ENCODE assay signal across 13 cellular contexts in genomic region chr16:19382887-19383816, GRCh38. TPM values are rescaled to one million over a fixed set of nuclear protein-coding genes. Genes with fewer than 3 reads are reported as not detected.
DNase-seq lines count a peak whose midpoint lies in the region; ATAC-seq and TF ChIP-seq lines count a peak whose summit lies in the region.
"Had no signal": no experiment of that assay in that cellular context is flagged by ENCODE, and none has a peak within 500 bp of the region (broad histone marks: within the 10 kb centered on the region; RNA-seq: fewer than 3 reads in every experiment).

No MANE protein-coding gene starts in this region.

- TF ChIP-seq EP300 in ovary (IDR thresholded peaks at IDR 0.05) (no peak), gastroesophageal sphincter (IDR thresholded peaks at IDR 0.05) (no peak)

- no peaks in the 10 kb centered on the region for H3K79me2 ChIP-seq in MM.1S (ENCODE audit: low read length)
- no peaks in the 10 kb centered on the region for H3K79me2 ChIP-seq in PC-3 (ENCODE audit: low read length)

- H3K9ac ChIP-seq in MM.1S (ENCODE audit: low read length), result peak overlapping the region; percentile 72
- H3K9ac ChIP-seq in PC-3 (ENCODE audit: low read length), result no peak overlapping the region

- H3K27ac ChIP-seq in MM.1S (ENCODE audit: low read length) (peak overlapping the region; percentile 96), PC-3 (ENCODE audit: low read length) (no peak overlapping the region), ovary (no peak overlapping the region), gastroesophageal sphincter (no peak overlapping the region)
- H3K27ac ChIP-seq: sigmoid colon had no signal

- TF ChIP-seq CTCF in MM.1S (IDR thresholded peaks at IDR 0.05; ENCODE audit: low read length), result no peak
- no peak for TF ChIP-seq CTCF in PC-3 (conservative IDR thresholded peaks at IDR 0.05; ENCODE audit: low read depth, low read length)
- no peak for TF ChIP-seq CTCF in ovary (IDR thresholded peaks at IDR 0.05)
- TF ChIP-seq CTCF in gastroesophageal sphincter (IDR thresholded peaks at IDR 0.05), result no peak

- H3K4me1 ChIP-seq in MM.1S (ENCODE audit: low read length), result peaks cover 70% of the 10 kb centered on the region
- H3K4me1 ChIP-seq in PC-3 (ENCODE audit: insufficient read depth, low read length), result peaks cover 28% of the 10 kb centered on the region
- no peaks in the 10 kb centered on the region for H3K4me1 ChIP-seq in ovary (ENCODE audit: insufficient read depth)
- peaks cover 0 to 11% (median 4%) of the 10 kb centered on the region in 3 donors for H3K4me1 ChIP-seq in gastroesophageal sphincter
- H3K4me1 ChIP-seq: sigmoid colon had no signal

- 46 to 57% (median 49%) methylated on average over 20 of the region's 20 CpGs for WGBS in ovary, 3 donors
- WGBS in gastroesophageal sphincter (ENCODE audit: low coverage in 1 of 2), 2 donors, result 46 to 63% methylated on average over 10 of the region's 20 CpGs

- H2AFZ ChIP-seq in MM.1S (ENCODE audit: low read length) (peak overlapping the region; percentile 69), PC-3 (ENCODE audit: low read length) (no peak overlapping the region)

- H3K27me3 ChIP-seq in MM.1S (replicated peaks; ENCODE audit: insufficient read depth, low read length) (no peaks in the 10 kb centered on the region), PC-3 (ENCODE audit: low read length) (no peaks in the 10 kb centered on the region), ovary (no peaks in the 10 kb centered on the region), gastroesophageal sphincter (peaks cover 20% of the 10 kb centered on the region)
- H3K27me3 ChIP-seq: sigmoid colon had no signal

- H3F3A ChIP-seq in MM.1S (ENCODE audit: insufficient read depth, low read length) (peaks cover 56% of the 10 kb centered on the region), PC-3 (ENCODE audit: low read length, unreplicated experiment) (no peaks in the 10 kb centered on the region)

- H3K9me2 ChIP-seq in MM.1S (replicated peaks; ENCODE audit: insufficient read depth, low read length) (no peaks in the 10 kb centered on the region), PC-3 (replicated peaks; ENCODE audit: low read length) (no peaks in the 10 kb centered on the region)

- DNase-seq in DMS153 treated with DMSO at 0.1 percent for 48 hours (lab: John Stamatoyannopoulos, UW; ENCODE audit: unreplicated experiment) (peak; percentile 44), MM.1S (peak; percentile 69), PC-3 (peak; percentile 47), medulla oblongata (ENCODE audit: extremely low spot score) (peak; percentile 12), cerebellar cortex (ENCODE audit: low spot score) (no peak), ovary (no peak)
- DNase-seq: activated CD4-positive, CD25-positive, alpha-beta regulatory T cell; activated naive CD4-positive, alpha-beta T cell treated with anti-CD3 and anti-CD28 coated beads for 36 hours; DND-41; sigmoid colon had no signal

- TF ChIP-seq POLR2A in ovary (IDR thresholded peaks at IDR 0.05) (no peak), gastroesophageal sphincter (IDR thresholded peaks at IDR 0.05) (no peak)

- ATAC-seq in PC-3 (peak; percentile 20; the same call in 1 of the 2 replicates), gastroesophageal sphincter (no peak)

- intact Hi-C loops in PC-3 (cut with micrococcal nuclease), result no loop called here
- intact Hi-C loops in ovary (cut with DNase I), result no loop called here

- no TSS peak for BruUV-seq in PC-3 (replicated peaks; lab: Mats Ljungman, UMichigan)

- POLR2A ChIA-PET in PC-3 (lab: Charles Lee; ENCODE audit: unreplicated experiment), result no interaction called here

- H3K4me2 ChIP-seq in MM.1S (ENCODE audit: low read depth, low read length) (peak overlapping the region; percentile 86), PC-3 (ENCODE audit: low read length) (no peak overlapping the region)

- H3K4me3 ChIP-seq in MM.1S (ENCODE audit: low read length) (peak overlapping the region; percentile 52), PC-3 (ENCODE audit: low read length) (no peak overlapping the region), ovary (no peak overlapping the region), gastroesophageal sphincter (no peak overlapping the region)
- H3K4me3 ChIP-seq: sigmoid colon had no signal

- H3K36me3 ChIP-seq in MM.1S (replicated peaks; ENCODE audit: insufficient read depth, low read length), result no peaks in the 10 kb centered on the region
- no peaks in the 10 kb centered on the region for H3K36me3 ChIP-seq in PC-3 (ENCODE audit: low read depth, low read length)
- no peaks in the 10 kb centered on the region for H3K36me3 ChIP-seq in ovary
- H3K36me3 ChIP-seq in gastroesophageal sphincter, result no peaks in the 10 kb centered on the region
- H3K36me3 ChIP-seq: sigmoid colon had no signal

- H4K20me1 ChIP-seq in MM.1S (ENCODE audit: insufficient read depth, low read length) (no peaks in the 10 kb centered on the region), PC-3 (ENCODE audit: low read length) (no peaks in the 10 kb centered on the region)

- CTCF ChIA-PET in PC-3 (lab: Charles Lee), result no interaction called here

- H3K9me3 ChIP-seq in MM.1S (replicated peaks; ENCODE audit: insufficient read depth, low read length) (no peaks in the 10 kb centered on the region), PC-3 (ENCODE audit: low read length) (no peaks in the 10 kb centered on the region), ovary (no peaks in the 10 kb centered on the region), gastroesophageal sphincter (no peaks in the 10 kb centered on the region)

RNA-seq across cellular contexts. Expression of gene TMC5, which starts 34.5 kb away (rescaled TPM):
- total RNA-seq in PC-3 (2014; rRNA removed), result 7.4 and 7.9 TPM in 2 replicates
- 1 to 10 TPM in 3 of 7 donors, under 1 TPM in 2, not detected in 2; 0.77 to 5.5 (median 1.5) TPM for total RNA-seq in ovary
- polyA plus RNA-seq in ovary, result under 1 TPM; 0.35 to 0.63 TPM
- 1 to 10 TPM in 1 of 4 donors, not detected in 3; 3.0 TPM for total RNA-seq in gastroesophageal sphincter
- total RNA-seq: activated naive CD4-positive, alpha-beta T cell treated with anti-CD3 and anti-CD28 coated beads for 36 hours; glomerular endothelial cell had no signal
- polyA plus RNA-seq: IgD-negative memory B cell had no signal

Comparison
In these comparisons a context has a peak if more than half of its experiments do, and no peak if none do; other contexts are left out.
1. DNase-seq: peak in DMS153 treated with DMSO at 0.1 percent for 48 hours (single experiment), MM.1S (single experiment), PC-3 (single experiment) and medulla oblongata (single experiment); none in cerebellar cortex (single experiment) and ovary (0 of 5).